Comparison of ENCODE assay signal across 1 cellular context in the genomic region with DNA sequence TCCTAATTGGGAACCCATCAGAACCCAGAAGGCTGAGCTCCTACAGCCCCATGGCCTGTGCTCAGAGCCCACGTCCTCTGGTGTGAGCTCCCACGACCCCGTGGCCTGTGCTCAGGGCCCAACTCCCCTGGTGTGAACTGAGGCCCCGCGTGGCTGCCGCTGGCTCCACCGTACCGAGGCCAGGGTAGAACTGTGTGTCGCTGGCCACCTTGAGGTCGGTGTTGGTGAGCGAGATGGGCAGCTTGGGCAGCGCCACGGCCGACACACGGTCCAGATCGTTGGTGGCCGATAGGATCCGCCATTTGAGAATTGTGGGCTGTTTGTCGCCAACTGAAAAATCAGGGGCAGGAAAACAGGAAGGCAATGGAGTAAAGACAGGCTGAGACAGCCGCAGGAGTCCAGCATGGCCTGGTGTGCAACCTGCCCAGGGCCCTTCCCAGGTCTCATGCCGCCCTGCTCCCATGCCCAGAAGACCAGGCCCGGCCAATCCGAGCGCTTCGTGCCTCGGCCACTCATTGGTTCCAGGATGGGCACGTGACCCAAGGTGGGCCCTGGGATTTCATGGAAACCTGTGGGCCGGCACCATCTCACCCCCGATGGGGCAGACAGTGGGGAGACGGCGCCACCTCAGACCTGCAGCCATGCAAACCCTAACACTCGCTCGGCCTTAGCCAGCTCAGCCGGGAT.
A peak's percentile ranks its signal among the peaks of the same experiment; 100 is the strongest.
TF ChIP-seq lines count a peak whose summit lies in the region.

No MANE protein-coding gene starts in this region.

TF ChIP-seq in K562, 482 proteins besides CTCF, POLR2A, EP300 and RAD21:
- TF ChIP-seq STAT5A (IDR thresholded peaks at IDR 0.05; ENCODE audit: borderline replicate concordance, low read length), result no peak
- TF ChIP-seq, protein P1, sequence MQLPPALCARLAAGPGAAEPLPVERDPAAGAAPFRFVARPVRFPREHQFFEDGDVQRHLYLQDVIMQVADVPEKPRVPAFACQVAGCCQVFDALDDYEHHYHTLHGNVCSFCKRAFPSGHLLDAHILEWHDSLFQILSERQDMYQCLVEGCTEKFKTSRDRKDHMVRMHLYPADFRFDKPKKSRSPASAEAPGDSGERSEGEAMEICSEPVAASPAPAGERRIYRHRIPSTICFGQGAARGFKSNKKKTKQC (CRISPR knock-in tag; IDR thresholded peaks at IDR 0.05), result no peak
- TF ChIP-seq, protein P2, sequence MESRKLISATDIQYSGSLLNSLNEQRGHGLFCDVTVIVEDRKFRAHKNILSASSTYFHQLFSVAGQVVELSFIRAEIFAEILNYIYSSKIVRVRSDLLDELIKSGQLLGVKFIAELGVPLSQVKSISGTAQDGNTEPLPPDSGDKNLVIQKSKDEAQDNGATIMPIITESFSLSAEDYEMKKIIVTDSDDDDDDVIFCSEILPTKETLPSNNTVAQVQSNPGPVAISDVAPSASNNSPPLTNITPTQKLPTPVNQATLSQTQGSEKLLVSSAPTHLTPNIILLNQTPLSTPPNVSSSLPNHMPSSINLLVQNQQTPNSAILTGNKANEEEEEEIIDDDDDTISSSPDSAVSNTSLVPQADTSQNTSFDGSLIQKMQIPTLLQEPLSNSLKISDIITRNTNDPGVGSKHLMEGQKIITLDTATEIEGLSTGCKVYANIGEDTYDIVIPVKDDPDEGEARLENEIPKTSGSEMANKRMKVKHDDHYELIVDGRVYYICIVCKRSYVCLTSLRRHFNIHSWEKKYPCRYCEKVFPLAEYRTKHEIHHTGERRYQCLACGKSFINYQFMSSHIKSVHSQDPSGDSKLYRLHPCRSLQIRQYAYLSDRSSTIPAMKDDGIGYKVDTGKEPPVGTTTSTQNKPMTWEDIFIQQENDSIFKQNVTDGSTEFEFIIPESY (CRISPR knock-in tag; IDR thresholded peaks at IDR 0.05), result peak; percentile 52
- TF ChIP-seq POLR2G (IDR thresholded peaks at IDR 0.05; ENCODE audit: low read depth, low read length), result 0 out of 2 replicates have a peak, but pooled peaks have one; percentile 7
- 0 out of 2 replicates have a peak, but pooled peaks have one; percentile 37 for TF ChIP-seq RBFOX2 (IDR thresholded peaks at IDR 0.05; ENCODE audit: low read depth, low read length)
TF ChIP-seq in K562: peak in this region for 3.
